In the genomic region with DNA sequence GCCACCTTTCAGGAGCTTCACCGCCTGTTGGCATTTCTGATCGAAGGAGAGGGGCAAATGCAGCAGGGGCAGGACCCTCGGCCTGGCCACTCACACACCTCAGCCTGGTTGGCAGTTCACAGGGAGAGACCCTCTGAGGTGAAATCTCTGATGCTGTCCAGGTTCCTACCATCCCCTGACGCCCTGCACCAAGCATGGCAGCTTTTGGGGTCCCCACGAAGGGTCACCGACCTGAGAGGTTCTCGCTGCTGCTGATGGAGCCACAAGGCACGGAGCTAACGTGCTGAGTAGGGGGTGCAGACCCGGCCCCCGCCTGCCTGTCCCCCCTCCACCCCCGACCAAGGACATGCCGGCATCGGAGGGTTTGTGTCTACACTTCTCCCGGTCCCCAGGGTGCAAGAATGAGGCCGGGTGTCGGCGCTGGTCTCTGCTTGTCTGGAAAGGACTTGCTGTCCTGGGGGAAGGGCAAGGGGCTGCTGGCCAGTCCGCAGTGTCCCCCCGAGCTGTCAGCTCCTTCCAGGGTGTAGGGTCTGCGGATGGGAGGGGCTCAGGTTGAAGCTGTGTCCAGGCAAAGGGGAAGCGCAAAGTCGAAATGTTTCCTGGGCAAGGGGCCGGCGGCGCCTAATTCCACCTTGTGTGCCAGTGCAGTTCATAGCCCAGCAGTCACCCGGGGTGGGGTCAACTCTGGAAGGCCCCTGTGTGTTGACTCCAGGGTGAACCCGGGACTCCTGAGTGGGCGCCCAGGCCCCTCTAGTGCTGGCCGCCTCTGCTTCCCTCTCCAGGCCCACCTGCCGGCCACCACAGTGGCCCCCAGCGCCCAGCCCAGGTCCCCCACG, we compare ENCODE assay signal across 25 cellular contexts.
"Had no signal": no experiment of that assay in that cellular context is flagged by ENCODE, and none has a peak within 500 bp of the region (broad histone marks: within the 10 kb centered on the region; RNA-seq: fewer than 3 reads in every experiment).

No MANE protein-coding gene starts in this region.

- H3K27ac Mint-ChIP-seq: activated naive CD8-positive, alpha-beta T cell; activated T-helper 2 cell treated with anti-CD3 and anti-CD28 coated beads, Interferon-gamma antibody, Interleukin-2, Interleukin-4, amounts not matched to agents 10 μg/mL and 5 μg/mL and 100 μg/mL, durations not matched to agents 14 hours and 24 hours and 36 hours; natural killer cell treated with Interleukin-12 subunit alpha and Interleukin-12 subunit beta and Interleukin-15 and Interleukin-18, amount 100 ng/mL, for 72 hours had no signal

- DNase-seq: activated CD4-positive, alpha-beta T cell treated with anti-CD3 and anti-CD28 coated beads, Interleukin-2, amount 50 U/mL, for 48 hours; activated CD4-positive, CD25-positive, alpha-beta regulatory T cell treated with anti-CD3 and anti-CD28 coated beads, Interleukin-2, amount 50 U/mL, for 72 hours; activated naive CD4-positive, alpha-beta T cell; activated T-cell treated with anti-CD3 and anti-CD28 coated beads, Interleukin-2, amount 50 U/mL, for 1 hour; brain microvascular endothelial cell; central memory CD4-positive, alpha-beta T cell; effector memory CD4-positive, alpha-beta T cell; foreskin keratinocyte; hippocampal formation; small intestine; stimulated activated CD4-positive, alpha-beta T cell treated with anti-CD3 and anti-CD28 coated beads, Interleukin-15, amount 100 ng/mL, for 24 hours; stimulated activated CD4-positive, alpha-beta T cell treated with anti-CD3 and anti-CD28 coated beads, Interleukin-2, amount 100 ng/mL, for 48 hours; stimulated activated CD8-positive, alpha-beta memory T cell treated with anti-CD3 and anti-CD28 coated beads, Interleukin-4, amount 100 ng/mL, for 48 hours; stimulated activated naive CD4-positive, alpha-beta T cell; substantia nigra; thyroid gland; uterus; WERI-Rb-1 had no signal

- H3K4me1 ChIP-seq: adrenal gland, ascending aorta, foreskin keratinocyte, right lobe of liver, thyroid gland, uterus had no signal

- H3K36me3 ChIP-seq: adrenal gland, ascending aorta, brain microvascular endothelial cell, right lobe of liver, thyroid gland, uterus, WERI-Rb-1 had no signal

- H3K27me3 ChIP-seq: ascending aorta, foreskin keratinocyte, right lobe of liver, thyroid gland, uterus had no signal

- H3K27ac ChIP-seq: adrenal gland, ascending aorta, brain microvascular endothelial cell, foreskin keratinocyte, right lobe of liver, thyroid gland, uterus, WERI-Rb-1 had no signal

- H3K4me3 Mint-ChIP-seq: activated naive CD8-positive, alpha-beta T cell; natural killer cell treated with Interleukin-12 subunit alpha and Interleukin-12 subunit beta and Interleukin-15 and Interleukin-18, amount 100 ng/mL, for 72 hours had no signal

- H3K27me3 Mint-ChIP-seq: activated naive CD8-positive, alpha-beta T cell had no signal

- H3K9me3 ChIP-seq: adrenal gland, thyroid gland, uterus had no signal

- H3K4me3 ChIP-seq: adrenal gland, ascending aorta, right lobe of liver, thyroid gland, uterus had no signal

- ATAC-seq: foreskin keratinocyte; natural killer cell treated with Interleukin-12 subunit alpha and Interleukin-12 subunit beta and Interleukin-15 and Interleukin-18, amount 100 ng/mL, for 72 hours; SK-N-SH treated with all-trans-retinoic acid at 6 μM for 48 hours had no signal
